Comparison of ENCODE assay signal across 16 cellular contexts in the genomic region with DNA sequence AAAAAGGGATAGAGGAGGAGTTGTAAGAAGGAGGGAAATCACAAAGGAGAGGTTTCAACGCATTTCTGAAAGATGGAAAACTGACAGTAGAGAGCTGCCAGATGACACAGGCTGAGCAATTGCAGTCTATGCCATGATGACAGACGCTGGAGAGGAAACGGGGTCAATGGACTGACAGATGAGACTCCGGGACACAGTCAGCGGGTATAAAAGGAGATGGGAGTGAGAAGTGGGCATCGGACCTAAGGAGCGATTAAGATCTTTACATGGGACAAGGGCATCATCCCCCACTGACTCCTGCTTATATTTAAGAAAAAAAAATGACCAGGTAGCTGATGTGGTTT.
"Had no signal": no experiment of that assay in that cellular context is flagged by ENCODE, and none has a peak within 500 bp of the region (broad histone marks: within the 10 kb centered on the region; RNA-seq: fewer than 3 reads in every experiment).

No MANE protein-coding gene starts in this region.

- H2AFZ ChIP-seq: hepatocyte had no signal

- DNase-seq: activated CD4-positive, alpha-beta memory T cell treated with anti-CD3 and anti-CD28 coated beads for 36 hours; activated CD8-positive, alpha-beta memory T cell treated with anti-CD3 and anti-CD28 coated beads, Interleukin-2, amount 10 ng/mL, durations not matched to agents 7 days and 5 days; activated effector memory CD4-positive, alpha-beta T cell treated with Interleukin-2 at 50 U/mL for 16 hours; foreskin fibroblast; left colon; lower lobe of right lung; posterior cingulate gyrus; stimulated activated naive CD8-positive, alpha-beta T cell treated with anti-CD3 and anti-CD28 coated beads, Interleukin-15, amount 100 ng/mL, for 72 hours; T-helper 2 cell; transverse colon; uterus; WERI-Rb-1 had no signal

- H3K4me2 ChIP-seq: hepatocyte had no signal

- H3K27me3 ChIP-seq: uterus had no signal

- H3K9me3 ChIP-seq: lower lobe of right lung, suprapubic skin, transverse colon, uterus had no signal

- H3K27ac ChIP-seq: dorsolateral prefrontal cortex, hepatocyte, lower lobe of right lung, suprapubic skin, transverse colon, uterus, WERI-Rb-1 had no signal

- H3K79me2 ChIP-seq: hepatocyte had no signal

- H3K36me3 ChIP-seq: lower lobe of right lung, suprapubic skin, transverse colon, uterus, WERI-Rb-1 had no signal

- H3K4me3 ChIP-seq: hepatocyte, lower lobe of right lung, suprapubic skin, transverse colon, uterus had no signal

- ATAC-seq: activated CD8-positive, alpha-beta memory T cell treated with anti-CD3 and anti-CD28 coated beads, Interleukin-2, amount 10 ng/mL, durations not matched to agents 7 days and 5 days; left colon; lower lobe of right lung; natural killer cell treated with Interleukin-12 subunit alpha and Interleukin-12 subunit beta and Interleukin-15 and Interleukin-18, amount 100 ng/mL, for 72 hours; stimulated activated naive CD8-positive, alpha-beta T cell treated with anti-CD3 and anti-CD28 coated beads, Interleukin-15, amount 100 ng/mL, for 72 hours had no signal
